In the genomic region with DNA sequence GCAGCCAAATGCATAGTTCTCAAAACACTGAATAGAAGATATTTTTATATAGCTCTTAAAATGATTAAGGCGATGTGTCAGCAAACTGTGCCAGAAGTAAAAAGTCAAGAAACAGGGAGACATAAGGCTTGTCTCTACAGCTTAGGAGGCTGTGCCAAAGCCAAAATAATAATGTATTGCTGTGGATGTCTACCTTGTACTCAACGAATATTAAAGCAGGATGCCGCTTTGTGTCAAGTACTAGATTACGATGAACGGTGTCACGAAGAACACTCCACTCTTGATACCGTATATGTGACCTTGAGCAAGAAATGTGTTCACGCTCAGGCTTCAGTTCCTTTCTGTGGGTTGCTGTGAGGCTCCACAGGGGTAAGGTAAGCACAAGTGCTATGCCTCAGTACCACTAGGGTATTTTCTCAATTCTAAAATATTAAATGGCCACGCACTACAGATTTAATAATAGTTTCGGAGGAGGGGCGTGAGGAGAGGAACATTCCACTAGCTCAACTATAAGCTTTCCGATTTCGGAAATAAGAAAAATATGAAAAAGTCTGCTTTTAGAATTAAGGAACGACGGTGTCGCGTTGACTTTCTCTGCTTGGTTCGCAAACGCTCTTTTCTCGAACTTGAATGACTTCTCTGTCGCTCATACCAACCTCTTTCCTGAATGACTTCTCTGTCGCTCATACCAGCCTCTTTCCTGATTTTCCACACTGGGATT, we compare ENCODE assay signal across 8 cellular contexts. TPM values are rescaled to one million over a fixed set of nuclear protein-coding genes. Genes with fewer than 3 reads are reported as not detected.
A peak's percentile ranks its signal among the peaks of the same experiment; 100 is the strongest.
DNase-seq lines count a peak whose midpoint lies in the region; ATAC-seq and TF ChIP-seq lines count a peak whose summit lies in the region.

No MANE protein-coding gene starts in this region.

- H3K36me3 ChIP-seq in SU-DHL-6 (ENCODE audit: low read length) (no peaks in the 10 kb centered on the region), lower lobe of right lung (no peaks in the 10 kb centered on the region), thoracic aorta (no peaks in the 10 kb centered on the region)

- H4K20me1 ChIP-seq in SU-DHL-6 (ENCODE audit: low read depth, low read length) = no peaks in the 10 kb centered on the region

- H3K4me1 ChIP-seq in lower lobe of right lung = peaks cover 31% of the 10 kb centered on the region
- peaks cover 11 to 39% of the 10 kb centered on the region in 2 donors for H3K4me1 ChIP-seq in thoracic aorta (ENCODE audit: control insufficient read depth in 1 of 2, low read depth in 2 of 2)

- DNase-seq in G401 (ENCODE audit: low spot score) (peak; percentile 65), cerebellar cortex (ENCODE audit: low spot score) (peak; percentile 56), lower lobe of right lung (no peak), thoracic aorta (ENCODE audit: low spot score) (no peak), NK-92 (lab: John Stamatoyannopoulos, UW; ENCODE audit: unreplicated experiment) (no peak)

- peak; percentile 62 for ATAC-seq in GM21360 (IDR thresholded peaks at IDR 0.05; ENCODE audit: unreplicated experiment)
- ATAC-seq in HG03521 (IDR thresholded peaks at IDR 0.05; ENCODE audit: unreplicated experiment) = peak; percentile 52
- peak; percentile 46 to 47 for ATAC-seq in lower lobe of right lung
- ATAC-seq in thoracic aorta (ENCODE audit: insufficient number of reproducible peaks, low FRiP score, low read depth) = no peak

- peaks cover 21% of the 10 kb centered on the region for H3K79me2 ChIP-seq in SU-DHL-6 (ENCODE audit: insufficient read depth, low read length)

- H3K4me3 ChIP-seq in SU-DHL-6 (ENCODE audit: insufficient read depth, low read length, poor library complexity, severe bottlenecking) (peak overlapping the region; percentile 61), lower lobe of right lung (peak overlapping the region; percentile 91), thoracic aorta (peak overlapping the region; percentile 98)

- no peaks in the 10 kb centered on the region for H3F3A ChIP-seq in SU-DHL-6 (ENCODE audit: insufficient read depth)

- H3K27me3 ChIP-seq in SU-DHL-6 (ENCODE audit: low read length) (no peaks in the 10 kb centered on the region), lower lobe of right lung (ENCODE audit: low read depth) (no peaks in the 10 kb centered on the region), thoracic aorta (replicated peaks; ENCODE audit: insufficient read depth) (no peaks in the 10 kb centered on the region)

- intact Hi-C loops in lower lobe of right lung (cut with DNase I) = no loop called here

- no peak for TF ChIP-seq CTCF in SU-DHL-6 (IDR thresholded peaks at IDR 0.05; ENCODE audit: insufficient read depth, low read length, poor library complexity, severe bottlenecking)
- peak; percentile 13 for TF ChIP-seq CTCF in lower lobe of right lung (IDR thresholded peaks at IDR 0.05)
- TF ChIP-seq CTCF in thoracic aorta (IDR thresholded peaks at IDR 0.05) = peak; percentile 51

- peak overlapping the region; percentile 62 for H3K4me2 ChIP-seq in SU-DHL-6 (ENCODE audit: low read depth, low read length, poor library complexity, severe bottlenecking)

- H3K9ac ChIP-seq in SU-DHL-6 (ENCODE audit: low read length) = peak overlapping the region; percentile 65

- H3K9me2 ChIP-seq in SU-DHL-6 (replicated peaks; ENCODE audit: insufficient read depth, low read length) = no peaks in the 10 kb centered on the region

- in situ Hi-C loops in G401 (cut with HindIII; ENCODE audit: low sequenced_read_pairs) = no loop called here

- H3K27ac ChIP-seq in SU-DHL-6 (ENCODE audit: low read depth, low read length) = peak overlapping the region; percentile 38; the same call in 1 of the 2 replicates
- peak overlapping the region; percentile 83 for H3K27ac ChIP-seq in lower lobe of right lung
- peak overlapping the region; percentile 73 to 94 for H3K27ac ChIP-seq in thoracic aorta

- no peaks in the 10 kb centered on the region for H3K9me3 ChIP-seq in SU-DHL-6 (ENCODE audit: insufficient read depth, low read length)
- no peaks in the 10 kb centered on the region for H3K9me3 ChIP-seq in lower lobe of right lung
- H3K9me3 ChIP-seq in thoracic aorta = no peaks in the 10 kb centered on the region

- H2AFZ ChIP-seq in SU-DHL-6 (ENCODE audit: low read depth, low read length, severe bottlenecking) = peak overlapping the region; percentile 57

RNA-seq across cellular contexts. Expression of a gene that starts 0.7 kb away (rescaled TPM):
- total RNA-seq in G401 (2014; rRNA removed; shearing (Covaris generic)) = 39.8 and 56.9 TPM in 2 replicates
- total RNA-seq in lower lobe of right lung (38.4 TPM), thoracic aorta (10 to 100 TPM; 32.0 to 34.4 TPM)

RNA-seq across cellular contexts. Expression of a gene that starts 54.7 kb away (rescaled TPM):
- 3.5 and 3.9 TPM in 2 replicates for total RNA-seq in G401 (2014; rRNA removed; shearing (Covaris generic))
- total RNA-seq in lower lobe of right lung = 1.1 TPM
- under 1 TPM in 1 of 2 donors, not detected in 1; 0.21 TPM for total RNA-seq in thoracic aorta

Comparison
In these comparisons a context has a peak if more than half of its experiments do, and no peak if none do; other contexts are left out.
1. DNase-seq: peak in G401 (single experiment) and cerebellar cortex (single experiment); none in lower lobe of right lung (single experiment), thoracic aorta (single experiment) and NK-92 (single experiment).
2. Peak in every context shown above with its lines, with median percentiles within 50 percentile points of each other: H3K27ac ChIP-seq and H3K4me3 ChIP-seq.